ENCODE assay signal across 8 cellular contexts in genomic region chr9:120714846-120715231, GRCh38. TPM values are rescaled to one million over a fixed set of nuclear protein-coding genes. Genes with fewer than 3 reads are reported as not detected.
A peak's percentile ranks its signal among the peaks of the same experiment; 100 is the strongest.
DNase-seq lines count a peak whose midpoint lies in the region; ATAC-seq lines count a peak whose summit lies in the region.

No MANE protein-coding gene starts in this region.

- CTCF ChIA-PET in activated CD4-positive, alpha-beta memory T cell treated with anti-CD3 and anti-CD28 coated beads for 36 hours (lab: Charles Lee): interaction anchor here (0.8 kb wide), 1 partner anchor 95 kb away, joined by 4 read pairs; no protein-coding TSS in a partner anchor

- H3K27ac Mint-ChIP-seq in CD4-positive, CD25-positive, alpha-beta regulatory T cell: no peak overlapping the region
- no peak overlapping the region for H3K27ac Mint-ChIP-seq in activated CD4-positive, alpha-beta memory T cell treated with anti-CD3 and anti-CD28 coated beads for 36 hours
- H3K27ac Mint-ChIP-seq in stimulated activated naive CD8-positive, alpha-beta T cell treated with anti-CD3 and anti-CD28 coated beads, Interleukin-15, amount 100 ng/mL, for 72 hours: peak overlapping the region; percentile 66 to 80

- H3K36me3 ChIP-seq in CD4-positive, CD25-positive, alpha-beta regulatory T cell (ENCODE audit: control insufficient read depth, insufficient read depth, low read length): no peaks in the 10 kb centered on the region
- no peaks in the 10 kb centered on the region for H3K36me3 ChIP-seq in H7 (replicated peaks; ENCODE audit: control insufficient read depth, insufficient read depth, low read length)

- no peaks in the 10 kb centered on the region for H3K36me3 Mint-ChIP-seq in CD4-positive, CD25-positive, alpha-beta regulatory T cell
- H3K36me3 Mint-ChIP-seq in activated CD4-positive, alpha-beta memory T cell treated with anti-CD3 and anti-CD28 coated beads for 36 hours: no peaks in the 10 kb centered on the region

- no peaks in the 10 kb centered on the region for H3K27me3 Mint-ChIP-seq in CD4-positive, CD25-positive, alpha-beta regulatory T cell
- H3K27me3 Mint-ChIP-seq in activated CD4-positive, alpha-beta memory T cell treated with anti-CD3 and anti-CD28 coated beads for 36 hours: no peaks in the 10 kb centered on the region
- no peaks in the 10 kb centered on the region for H3K27me3 Mint-ChIP-seq in stimulated activated naive CD8-positive, alpha-beta T cell treated with anti-CD3 and anti-CD28 coated beads, Interleukin-15, amount 100 ng/mL, for 72 hours

- H3K4me3 Mint-ChIP-seq in CD4-positive, CD25-positive, alpha-beta regulatory T cell: peak overlapping the region; percentile 79 to 92 (median 84)
- H3K4me3 Mint-ChIP-seq in activated CD4-positive, alpha-beta memory T cell treated with anti-CD3 and anti-CD28 coated beads for 36 hours: peak overlapping the region; percentile 82
- H3K4me3 Mint-ChIP-seq in stimulated activated naive CD8-positive, alpha-beta T cell treated with anti-CD3 and anti-CD28 coated beads, Interleukin-15, amount 100 ng/mL, for 72 hours: peak overlapping the region; percentile 81 to 85

- H3K4me1 ChIP-seq in CD4-positive, CD25-positive, alpha-beta regulatory T cell (ENCODE audit: control insufficient read depth, insufficient read depth, low read length, poor library complexity, severe bottlenecking): peaks cover 40% of the 10 kb centered on the region

- peak overlapping the region; percentile 65 for H3K27ac ChIP-seq in CD4-positive, CD25-positive, alpha-beta regulatory T cell (ENCODE audit: insufficient read depth, low read length, poor library complexity, severe bottlenecking)

- H3K27me3 ChIP-seq in CD4-positive, CD25-positive, alpha-beta regulatory T cell (ENCODE audit: control insufficient read depth, insufficient read depth, low read length): no peaks in the 10 kb centered on the region
- H3K27me3 ChIP-seq in H7 (ENCODE audit: control insufficient read depth, insufficient read depth, low read length): peaks cover 21% of the 10 kb centered on the region

- POLR2A ChIA-PET in activated CD4-positive, alpha-beta memory T cell treated with anti-CD3 and anti-CD28 coated beads for 36 hours (lab: Charles Lee): interaction anchor here (0.7 to 1.3 kb wide), 3 partner anchors 17 to 105 kb away, joined by 3 to 4 read pairs (median 3); partner anchors contain the start of gene FBXW2

- ATAC-seq in CD4-positive, CD25-positive, alpha-beta regulatory T cell (ENCODE audit: low read depth in 2 of 2): no peak
- ATAC-seq in stimulated activated naive CD8-positive, alpha-beta T cell treated with anti-CD3 and anti-CD28 coated beads, Interleukin-15, amount 100 ng/mL, for 72 hours: no peak

- no peaks in the 10 kb centered on the region for H3K9me3 ChIP-seq in CD4-positive, CD25-positive, alpha-beta regulatory T cell (ENCODE audit: control insufficient read depth in 2 of 2, low read length in 2 of 2)

- intact Hi-C loops in activated CD4-positive, alpha-beta memory T cell treated with anti-CD3 and anti-CD28 coated beads for 36 hours (cut with micrococcal nuclease): loop anchor here (1.0 to 2.0 kb wide), 2 partner anchors 96 to 130 kb away; no protein-coding TSS in a partner anchor

- peaks cover 14 to 35% (median 30%) of the 10 kb centered on the region in 4 donors for H3K4me1 Mint-ChIP-seq in CD4-positive, CD25-positive, alpha-beta regulatory T cell
- H3K4me1 Mint-ChIP-seq in activated CD4-positive, alpha-beta memory T cell treated with anti-CD3 and anti-CD28 coated beads for 36 hours (ENCODE audit: low read depth): peaks cover 31% of the 10 kb centered on the region
- H3K4me1 Mint-ChIP-seq in stimulated activated naive CD8-positive, alpha-beta T cell treated with anti-CD3 and anti-CD28 coated beads, Interleukin-15, amount 100 ng/mL, for 72 hours: peaks cover 41% of the 10 kb centered on the region

- DNase-seq in CD4-positive, CD25-positive, alpha-beta regulatory T cell: no peak
- DNase-seq in H7 (no peak), NCI-H526 (lab: John Stamatoyannopoulos, UW) (no peak), medulla oblongata (ENCODE audit: extremely low spot score) (no peak)
- DNase-seq in activated CD4-positive, alpha-beta memory T cell treated with anti-CD3 and anti-CD28 coated beads for 36 hours: no peak
- no peak for DNase-seq in stimulated activated naive CD8-positive, alpha-beta T cell treated with anti-CD3 and anti-CD28 coated beads, Interleukin-15, amount 100 ng/mL, for 72 hours
- no peak for DNase-seq in effector CD8-positive, alpha-beta T cell (lab: John Stamatoyannopoulos, UW)

- H3K9me3 Mint-ChIP-seq in CD4-positive, CD25-positive, alpha-beta regulatory T cell: no peaks in the 10 kb centered on the region
- no peaks in the 10 kb centered on the region for H3K9me3 Mint-ChIP-seq in activated CD4-positive, alpha-beta memory T cell treated with anti-CD3 and anti-CD28 coated beads for 36 hours
- no peaks in the 10 kb centered on the region for H3K9me3 Mint-ChIP-seq in stimulated activated naive CD8-positive, alpha-beta T cell treated with anti-CD3 and anti-CD28 coated beads, Interleukin-15, amount 100 ng/mL, for 72 hours

- peak overlapping the region; percentile 53 for H3K4me3 ChIP-seq in CD4-positive, CD25-positive, alpha-beta regulatory T cell (ENCODE audit: low read depth, low read length)
- H3K4me3 ChIP-seq in H7 (ENCODE audit: insufficient read depth, low read depth, low read length) (peak overlapping the region; percentile 76), iPS-11a (ENCODE audit: low read depth, low read length) (peak overlapping the region; percentile 65)

RNA-seq across cellular contexts. Expression of gene MEGF9, which starts 0.6 kb away (rescaled TPM):
- 17.8 TPM for total RNA-seq in CD4-positive, CD25-positive, alpha-beta regulatory T cell
- polyA plus RNA-seq in CD4-positive, CD25-positive, alpha-beta regulatory T cell: 1 to 10 TPM; 4.6 to 7.7 (median 7.3) TPM
- 0.67 and 1.2 TPM in 2 replicates for total RNA-seq in H7 (2014; rRNA removed; shearing (Covaris generic))
- 1 to 10 TPM; 4.4 to 4.6 TPM for total RNA-seq in activated CD4-positive, alpha-beta memory T cell treated with anti-CD3 and anti-CD28 coated beads for 36 hours

Comparison
In these comparisons a context has a peak if more than half of its experiments do, and no peak if none do; other contexts are left out.
1. H3K27ac Mint-ChIP-seq: peak in stimulated activated naive CD8-positive, alpha-beta T cell treated with anti-CD3 and anti-CD28 coated beads, Interleukin-15, amount 100 ng/mL, for 72 hours (2 of 2); none in CD4-positive, CD25-positive, alpha-beta regulatory T cell (0 of 3) and activated CD4-positive, alpha-beta memory T cell treated with anti-CD3 and anti-CD28 coated beads for 36 hours (single experiment).
2. Peak in every context shown above with its lines, with median percentiles within 50 percentile points of each other: H3K4me3 ChIP-seq and H3K4me3 Mint-ChIP-seq.